ENCODE assay signal across 10 cellular contexts in genomic region chr1:27296773-27297214, GRCh38. TPM values are rescaled to one million over a fixed set of nuclear protein-coding genes. Genes with fewer than 3 reads are reported as not detected.
A peak's percentile ranks its signal among the peaks of the same experiment; 100 is the strongest.
DNase-seq lines count a peak whose midpoint lies in the region; ATAC-seq and TF ChIP-seq lines count a peak whose summit lies in the region.
"Had no signal": no experiment of that assay in that cellular context is flagged by ENCODE, and none has a peak within 500 bp of the region (broad histone marks: within the 10 kb centered on the region; RNA-seq: fewer than 3 reads in every experiment).

No MANE protein-coding gene starts in this region.

- peaks cover 4% of the 10 kb centered on the region for H3K27me3 Mint-ChIP-seq in GM23338 (ENCODE audit: insufficient read depth, low read depth, poor library complexity)

- no peaks in the 10 kb centered on the region; the same call in 2 of the 3 replicates for H3K36me3 Mint-ChIP-seq in GM23338 (ENCODE audit: low read depth)

- H3K27ac Mint-ChIP-seq in GM23338, result no peak overlapping the region

- H3K27me3 ChIP-seq in GM23338 (ENCODE audit: insufficient read depth), result no peaks in the 10 kb centered on the region
- no peaks in the 10 kb centered on the region for H3K27me3 ChIP-seq in neutrophil
- H3K27me3 ChIP-seq in stomach smooth muscle (ENCODE audit: control insufficient read depth in 1 of 2, insufficient read depth in 2 of 2, low read length in 2 of 2), result no peaks in the 10 kb centered on the region

- DNase-seq in AG09319 (ENCODE audit: extremely low read depth, low read depth), result no peak
- peak; percentile 88 for DNase-seq in GM23338 (ENCODE audit: low spot score)
- peak; percentile 55 for DNase-seq in RPMI7951 (ENCODE audit: low read depth)
- DNase-seq in activated T-helper 9 cell treated with anti-CD3 and anti-CD28 coated beads, Interleukin-2, amount 50 U/mL, for 16 hours (ENCODE audit: low read depth), result peak; percentile 62
- DNase-seq in foreskin fibroblast, result peak; percentile 40 to 81

- H3K4me3 Mint-ChIP-seq in GM23338, result no peak overlapping the region

- H3K4me1 ChIP-seq in GM23338 (ENCODE audit: insufficient read depth), result peaks cover 9% of the 10 kb centered on the region
- H3K4me1 ChIP-seq in neutrophil (ENCODE audit: control insufficient read depth in 1 of 2, insufficient read depth in 1 of 2, low read depth in 1 of 2, low read length in 1 of 2), result peaks cover 0 to 4% of the 10 kb centered on the region in 2 experiments
- peaks cover 43% of the 10 kb centered on the region for H3K4me1 ChIP-seq in stomach smooth muscle (ENCODE audit: control insufficient read depth, insufficient read depth, low read length)
- H3K4me1 ChIP-seq: HAP-1 had no signal

- no peak overlapping the region for H3K4me2 ChIP-seq in GM23338

- no peaks in the 10 kb centered on the region for H4K20me1 ChIP-seq in GM23338 (replicated peaks; ENCODE audit: insufficient read depth)

- peaks cover 22% of the 10 kb centered on the region for H3K4me1 Mint-ChIP-seq in GM23338

- H3K27ac ChIP-seq in GM23338 (ENCODE audit: low read depth), result no peak overlapping the region
- H3K27ac ChIP-seq in neutrophil, result no peak overlapping the region
- H3K27ac ChIP-seq in stomach smooth muscle (ENCODE audit: low read length), result peak overlapping the region; percentile 94

- H3K9me3 Mint-ChIP-seq in GM23338, result no peaks in the 10 kb centered on the region

- H2AFZ ChIP-seq in GM23338, result no peak overlapping the region

- H3F3A ChIP-seq in GM23338 (replicated peaks; ENCODE audit: low read depth), result no peaks in the 10 kb centered on the region

- no peaks in the 10 kb centered on the region for H3K79me2 ChIP-seq in GM23338 (replicated peaks; ENCODE audit: insufficient read depth)

- no peaks in the 10 kb centered on the region for H3K9me2 ChIP-seq in GM23338 (ENCODE audit: insufficient read depth)

- H3K4me3 ChIP-seq in GM23338 (no peak overlapping the region), foreskin fibroblast (ENCODE audit: low read depth in 1 of 2, low read length in 2 of 2) (no peak overlapping the region), neutrophil (ENCODE audit: low read depth in 1 of 2, low read length in 1 of 2) (no peak overlapping the region), stomach smooth muscle (ENCODE audit: low read length in 2 of 2) (no peak overlapping the region)
- H3K4me3 ChIP-seq: HAP-1, skin epidermis had no signal

- H3K9ac ChIP-seq in stomach smooth muscle (ENCODE audit: low read length in 2 of 2), result no peak overlapping the region

- TF ChIP-seq CTCF in AG09319 (IDR thresholded peaks at IDR 0.05; ENCODE audit: low read depth, low read length) (peak; percentile 71), GM23338 (conservative IDR thresholded peaks at IDR 0.05; ENCODE audit: low read depth in 2 of 2) (peak; percentile 65 to 85), foreskin fibroblast (IDR thresholded peaks at IDR 0.05; ENCODE audit: low read depth, low read length) (peak; percentile 60), neutrophil (IDR thresholded peaks at IDR 0.05) (peak; percentile 75)

- no peaks in the 10 kb centered on the region for H3K9me3 ChIP-seq in neutrophil
- no peaks in the 10 kb centered on the region for H3K9me3 ChIP-seq in stomach smooth muscle (ENCODE audit: control insufficient read depth in 2 of 2, low read length in 2 of 2)
- H3K9me3 ChIP-seq: HAP-1 had no signal

- H3K36me3 ChIP-seq in GM23338 (ENCODE audit: insufficient read depth), result no peaks in the 10 kb centered on the region
- peaks cover 100% of the 10 kb centered on the region for H3K36me3 ChIP-seq in neutrophil
- H3K36me3 ChIP-seq in stomach smooth muscle (ENCODE audit: control insufficient read depth in 2 of 2, insufficient read depth in 2 of 2, low read length in 2 of 2), result peaks cover 33 to 41% of the 10 kb centered on the region in 2 donors
- H3K36me3 ChIP-seq: HAP-1 had no signal

- ATAC-seq in GM23338 (peak; percentile 69), HG02623 (IDR thresholded peaks at IDR 0.05; ENCODE audit: unreplicated experiment) (no peak)

TF ChIP-seq in GM23338, 12 proteins besides CTCF, POLR2A, EP300 and RAD21 (continues in another document):
- TF ChIP-seq NANOG (IDR thresholded peaks at IDR 0.05; ENCODE audit: borderline replicate concordance) (no peak), CREB1 (CRISPR knock-in tag; IDR thresholded peaks at IDR 0.05; ENCODE audit: low read depth) (no peak), EZH2phosphoT487 (IDR thresholded peaks at IDR 0.05; ENCODE audit: unreplicated experiment) (no peak), STAT1 (IDR thresholded peaks at IDR 0.05; ENCODE audit: unreplicated experiment) (no peak), ZNF331 (CRISPR knock-in tag; IDR thresholded peaks at IDR 0.05; ENCODE audit: low read depth) (no peak)
- TF ChIP-seq, protein P1, sequence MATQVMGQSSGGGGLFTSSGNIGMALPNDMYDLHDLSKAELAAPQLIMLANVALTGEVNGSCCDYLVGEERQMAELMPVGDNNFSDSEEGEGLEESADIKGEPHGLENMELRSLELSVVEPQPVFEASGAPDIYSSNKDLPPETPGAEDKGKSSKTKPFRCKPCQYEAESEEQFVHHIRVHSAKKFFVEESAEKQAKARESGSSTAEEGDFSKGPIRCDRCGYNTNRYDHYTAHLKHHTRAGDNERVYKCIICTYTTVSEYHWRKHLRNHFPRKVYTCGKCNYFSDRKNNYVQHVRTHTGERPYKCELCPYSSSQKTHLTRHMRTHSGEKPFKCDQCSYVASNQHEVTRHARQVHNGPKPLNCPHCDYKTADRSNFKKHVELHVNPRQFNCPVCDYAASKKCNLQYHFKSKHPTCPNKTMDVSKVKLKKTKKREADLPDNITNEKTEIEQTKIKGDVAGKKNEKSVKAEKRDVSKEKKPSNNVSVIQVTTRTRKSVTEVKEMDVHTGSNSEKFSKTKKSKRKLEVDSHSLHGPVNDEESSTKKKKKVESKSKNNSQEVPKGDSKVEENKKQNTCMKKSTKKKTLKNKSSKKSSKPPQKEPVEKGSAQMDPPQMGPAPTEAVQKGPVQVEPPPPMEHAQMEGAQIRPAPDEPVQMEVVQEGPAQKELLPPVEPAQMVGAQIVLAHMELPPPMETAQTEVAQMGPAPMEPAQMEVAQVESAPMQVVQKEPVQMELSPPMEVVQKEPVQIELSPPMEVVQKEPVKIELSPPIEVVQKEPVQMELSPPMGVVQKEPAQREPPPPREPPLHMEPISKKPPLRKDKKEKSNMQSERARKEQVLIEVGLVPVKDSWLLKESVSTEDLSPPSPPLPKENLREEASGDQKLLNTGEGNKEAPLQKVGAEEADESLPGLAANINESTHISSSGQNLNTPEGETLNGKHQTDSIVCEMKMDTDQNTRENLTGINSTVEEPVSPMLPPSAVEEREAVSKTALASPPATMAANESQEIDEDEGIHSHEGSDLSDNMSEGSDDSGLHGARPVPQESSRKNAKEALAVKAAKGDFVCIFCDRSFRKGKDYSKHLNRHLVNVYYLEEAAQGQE (IDR thresholded peaks at IDR 0.05; ENCODE audit: unreplicated experiment), result no peak

RNA-seq across cellular contexts. Expression of gene TMEM222, which starts 25.2 kb away (rescaled TPM):
- total RNA-seq in GM23338 (2014; rRNA removed; shearing (Covaris generic)), result 22.6 and 27.0 TPM in 2 replicates
- polyA plus RNA-seq in GM23338 (2016; fragmentation: Nextera tagmentation; extraction: Ambion mirVana), result 17.7 and 17.8 TPM in 2 replicates
- total RNA-seq in RPMI7951 (2014; rRNA removed; shearing (Covaris generic)), result 47.4 and 47.8 TPM in 2 replicates

RNA-seq across cellular contexts. Expression of gene SYTL1, which starts 45.0 kb away (rescaled TPM):
- 4.9 and 5.4 TPM in 2 replicates for total RNA-seq in GM23338 (2014; rRNA removed; shearing (Covaris generic))
- polyA plus RNA-seq in GM23338 (2016; fragmentation: Nextera tagmentation; extraction: Ambion mirVana), result 12.0 and 12.3 TPM in 2 replicates
- 0.12 TPM in 1 of 2 replicates, not detected in the other for total RNA-seq in RPMI7951 (2014; rRNA removed; shearing (Covaris generic))
